In the genomic region with DNA sequence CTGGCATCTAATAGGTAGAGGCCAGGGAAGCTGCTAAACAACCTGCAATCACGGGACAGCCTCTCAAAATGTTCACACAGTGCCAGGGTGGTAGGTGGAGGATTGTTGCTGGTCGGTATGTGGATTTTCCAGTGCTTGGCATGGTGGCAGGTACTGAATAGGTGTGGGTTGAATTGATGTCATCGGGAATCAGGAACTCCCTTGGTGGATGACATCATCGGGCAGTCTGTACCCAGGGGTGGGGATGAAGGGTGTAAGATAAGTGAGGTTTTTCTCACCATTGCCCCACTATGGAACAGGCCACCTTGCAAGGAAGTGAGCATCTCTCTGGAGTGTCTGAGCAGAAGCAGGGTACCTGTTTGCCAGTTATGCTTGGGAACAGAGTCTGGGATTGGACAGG, we compare ENCODE assay signal across 26 cellular contexts.
"Had no signal": no experiment of that assay in that cellular context is flagged by ENCODE, and none has a peak within 500 bp of the region (broad histone marks: within the 10 kb centered on the region; RNA-seq: fewer than 3 reads in every experiment).

No MANE protein-coding gene starts in this region.

- H3K4me3 ChIP-seq: dorsolateral prefrontal cortex, esophagus squamous epithelium, heart right ventricle, lung, smooth muscle cell, suprapubic skin, transverse colon, upper lobe of right lung, uterus had no signal

- H3K27me3 Mint-ChIP-seq: naive thymus-derived CD4-positive, alpha-beta T cell; stimulated activated naive CD8-positive, alpha-beta T cell treated with anti-CD3 and anti-CD28 coated beads, Interleukin-15, amount 100 ng/mL, for 72 hours had no signal

- H3K36me3 ChIP-seq: suprapubic skin, transverse colon, uterus had no signal

- H3K27ac Mint-ChIP-seq: naive thymus-derived CD4-positive, alpha-beta T cell; progenitor cell of endocrine pancreas had no signal

- H3K27ac ChIP-seq: dorsolateral prefrontal cortex, esophagus squamous epithelium, heart right ventricle, parathyroid adenoma, suprapubic skin, transverse colon, upper lobe of right lung, uterus had no signal

- H3K4me1 ChIP-seq: esophagus squamous epithelium, suprapubic skin, upper lobe of right lung, uterus had no signal

- H3K79me2 ChIP-seq: parathyroid adenoma had no signal

- H3K4me2 ChIP-seq: smooth muscle cell had no signal

- H3K9me3 ChIP-seq: esophagus squamous epithelium, heart right ventricle, suprapubic skin, transverse colon, upper lobe of right lung, uterus had no signal

- DNase-seq: dorsolateral prefrontal cortex; effector CD4-positive, alpha-beta T cell; esophagus squamous epithelium; foreskin melanocyte; glutamatergic neuron; heart right ventricle; hippocampal formation; mesenchymal stem cell; midbrain; naive thymus-derived CD4-positive, alpha-beta T cell; occipital lobe; stimulated activated CD4-positive, alpha-beta T cell treated with anti-CD3 and anti-CD28 coated beads, Interleukin-12 subunit alpha, Interleukin-12 subunit beta, amount 100 ng/mL, for 4 hours; stimulated activated CD4-positive, alpha-beta T cell treated with anti-CD3 and anti-CD28 coated beads, Interleukin-1b, Interleukin-23, amount 100 ng/mL, for 48 hours; stimulated activated CD4-positive, alpha-beta T cell treated with anti-CD3 and anti-CD28 coated beads, Interleukin-4, amount 100 ng/mL, for 1 hour; stimulated activated CD8-positive, alpha-beta memory T cell treated with anti-CD3 and anti-CD28 coated beads, Interleukin-4, amount 100 ng/mL, for 48 hours; stimulated activated naive CD4-positive, alpha-beta T cell; stimulated activated naive CD8-positive, alpha-beta T cell treated with anti-CD3 and anti-CD28 coated beads, Interleukin-15, amount 100 ng/mL, for 72 hours; transverse colon; upper lobe of right lung; uterus had no signal

- ATAC-seq: heart right ventricle; naive thymus-derived CD4-positive, alpha-beta T cell; sciatic nerve; stimulated activated naive CD8-positive, alpha-beta T cell treated with anti-CD3 and anti-CD28 coated beads, Interleukin-15, amount 100 ng/mL, for 72 hours; upper lobe of right lung had no signal

- H3K4me3 Mint-ChIP-seq: naive thymus-derived CD4-positive, alpha-beta T cell; stimulated activated naive CD8-positive, alpha-beta T cell treated with anti-CD3 and anti-CD28 coated beads, Interleukin-15, amount 100 ng/mL, for 72 hours had no signal

- H2AFZ ChIP-seq: parathyroid adenoma had no signal

- H3K9ac ChIP-seq: parathyroid adenoma had no signal

- H3K9me3 Mint-ChIP-seq: stimulated activated naive CD8-positive, alpha-beta T cell treated with anti-CD3 and anti-CD28 coated beads, Interleukin-15, amount 100 ng/mL, for 72 hours had no signal

- H3K27me3 ChIP-seq: dorsolateral prefrontal cortex, esophagus squamous epithelium, heart right ventricle, suprapubic skin, transverse colon, upper lobe of right lung, uterus had no signal
